Comparison of ENCODE assay signal across 9 cellular contexts in genomic region chr14:74942164-74942563, GRCh38. TPM values are rescaled to one million over a fixed set of nuclear protein-coding genes. Genes with fewer than 3 reads are reported as not detected.
A peak's percentile ranks its signal among the peaks of the same experiment; 100 is the strongest.
DNase-seq lines count a peak whose midpoint lies in the region; ATAC-seq lines count a peak whose summit lies in the region.
"Had no signal": no experiment of that assay in that cellular context is flagged by ENCODE, and none has a peak within 500 bp of the region (broad histone marks: within the 10 kb centered on the region; RNA-seq: fewer than 3 reads in every experiment).

No MANE protein-coding gene starts in this region.

- no peaks in the 10 kb centered on the region for H4K20me1 ChIP-seq in BLaER1 treated with 17β-estradiol and CSF1 and Interleukin-3, amounts not matched to agents 10 nM and 100 nM

- H3K36me3 Mint-ChIP-seq in activated naive CD8-positive, alpha-beta T cell, result no peaks in the 10 kb centered on the region
- H3K36me3 Mint-ChIP-seq in naive B cell, result no peaks in the 10 kb centered on the region

- intact Hi-C loops in sciatic nerve (cut with DNase I), result loop anchor here (10.0 kb wide), 1 partner anchor 143 kb away; no protein-coding TSS in a partner anchor

- peak overlapping the region; percentile 88 to 97 (median 94) for H3K27ac ChIP-seq in BLaER1 treated with 17β-estradiol and CSF1 and Interleukin-3, amounts not matched to agents 10 nM and 100 nM

- H3K27me3 Mint-ChIP-seq in activated naive CD8-positive, alpha-beta T cell, result no peaks in the 10 kb centered on the region
- H3K27me3 Mint-ChIP-seq in naive B cell, result no peaks in the 10 kb centered on the region

- ATAC-seq in GM21717 (IDR thresholded peaks at IDR 0.05; ENCODE audit: unreplicated experiment) (peak; percentile 25), naive B cell (ENCODE audit: low read depth in 2 of 2) (no peak), HG03135 (IDR thresholded peaks at IDR 0.05; ENCODE audit: unreplicated experiment) (no peak), sciatic nerve (no peak), esophagus mucosa (no peak)

- peak overlapping the region; percentile 80 for H3K4me3 Mint-ChIP-seq in activated naive CD8-positive, alpha-beta T cell
- peak overlapping the region; percentile 65 to 88 (median 77) for H3K4me3 Mint-ChIP-seq in naive B cell

- peak overlapping the region; percentile 79 for H3K27ac Mint-ChIP-seq in activated naive CD8-positive, alpha-beta T cell
- peak overlapping the region; percentile 87 to 94 (median 91) for H3K27ac Mint-ChIP-seq in naive B cell

- H3K9me3 ChIP-seq in BLaER1 treated with 17β-estradiol and CSF1 and Interleukin-3, amounts not matched to agents 10 nM and 100 nM (replicated peaks in 1 of 11), result no peaks in the 10 kb centered on the region; a peak in 1 of 22 replicates

- no peaks in the 10 kb centered on the region for H3K27me3 ChIP-seq in BLaER1 treated with 17β-estradiol and CSF1 and Interleukin-3, amounts not matched to agents 10 nM and 100 nM

- peaks cover 44% of the 10 kb centered on the region for H3K4me1 Mint-ChIP-seq in activated naive CD8-positive, alpha-beta T cell (ENCODE audit: low read depth)
- peaks cover 55 to 57% (median 56%) of the 10 kb centered on the region in 3 donors for H3K4me1 Mint-ChIP-seq in naive B cell

- H3K36me3 ChIP-seq in BLaER1 treated with 17β-estradiol and CSF1 and Interleukin-3, amounts not matched to agents 10 nM and 100 nM, result no peaks in the 10 kb centered on the region

- H3K4me2 ChIP-seq in BLaER1 treated with 17β-estradiol and CSF1 and Interleukin-3, amounts not matched to agents 10 nM and 100 nM, result peak overlapping the region; percentile 77 to 95 (median 91)

- H3K4me3 ChIP-seq in BLaER1 treated with 17β-estradiol and CSF1 and Interleukin-3, amounts not matched to agents 10 nM and 100 nM, result peak overlapping the region; percentile 16 to 64 (median 47); a peak in 19 of 20 replicates

- DNase-seq in naive B cell (no peak), NCI-H510A treated with DMSO at 0.1 percent for 48 hours (lab: John Stamatoyannopoulos, UW) (no peak), sciatic nerve (ENCODE audit: low spot score) (no peak)
- DNase-seq: NCI-H446 treated with DMSO at 0.1 percent for 48 hours had no signal

- H3K4me1 ChIP-seq in BLaER1 treated with 17β-estradiol and CSF1 and Interleukin-3, amounts not matched to agents 10 nM and 100 nM, result peaks cover 77 to 100% (median 98%) of the 10 kb centered on the region in 10 experiments

- H3K9me3 Mint-ChIP-seq in activated naive CD8-positive, alpha-beta T cell (ENCODE audit: low read depth), result no peaks in the 10 kb centered on the region
- peaks cover 0 to 1% (median 0%) of the 10 kb centered on the region in 7 donors for H3K9me3 Mint-ChIP-seq in naive B cell

- peak overlapping the region; percentile 78 to 87 (median 84) for H3K9ac ChIP-seq in BLaER1 treated with 17β-estradiol and CSF1 and Interleukin-3, amounts not matched to agents 10 nM and 100 nM

RNA-seq across cellular contexts. Expression of gene PGF, which starts 13.2 kb away (rescaled TPM):
- under 1 TPM in 4 of 6 donors, not detected in 2; 0.13 to 0.65 (median 0.15) TPM for polyA plus RNA-seq in naive B cell (ENCODE audit: low read depth in 6 of 6)
- total RNA-seq in sciatic nerve (12.4 TPM), esophagus mucosa (4.1 TPM)

RNA-seq across cellular contexts. Expression of gene RPS6KL1, which starts 19.1 kb away (rescaled TPM):
- under 1 TPM in 2 of 6 donors, not detected in 4; 0.34 to 0.42 TPM for polyA plus RNA-seq in naive B cell (ENCODE audit: low read depth in 6 of 6)
- total RNA-seq in sciatic nerve, result 4.7 TPM
- total RNA-seq in esophagus mucosa, result 1.7 TPM
